In genomic region chr2:11393711-11394236, GRCh38 we compare ENCODE assay signal across 12 cellular contexts. TPM values are rescaled to one million over a fixed set of nuclear protein-coding genes. Genes with fewer than 3 reads are reported as not detected.
DNase-seq lines count a peak whose midpoint lies in the region; ATAC-seq and TF ChIP-seq lines count a peak whose summit lies in the region.
"Had no signal": no experiment of that assay in that cellular context is flagged by ENCODE, and none has a peak within 500 bp of the region (broad histone marks: within the 10 kb centered on the region; RNA-seq: fewer than 3 reads in every experiment).

No MANE protein-coding gene starts in this region.

- H3K9me3 ChIP-seq in lower lobe of right lung (no peaks in the 10 kb centered on the region), stomach (no peaks in the 10 kb centered on the region)
- H3K9me3 ChIP-seq: adrenal gland had no signal

- ATAC-seq in lower lobe of right lung (no peak), HG02938 (IDR thresholded peaks at IDR 0.05; ENCODE audit: unreplicated experiment) (no peak)
- ATAC-seq in activated T-cell treated with anti-CD3 and anti-CD28 coated beads, Interleukin-2, amount 50 U/mL, for 72 hours (replicated peaks in 1 of 2): no peak
- ATAC-seq: natural killer cell had no signal

- H3K36me3 Mint-ChIP-seq in activated T-cell treated with anti-CD3 and anti-CD28 coated beads, Interleukin-2, amount 50 U/mL, for 72 hours (ENCODE audit: insufficient read depth in 2 of 2): no peaks in the 10 kb centered on the region
- H3K36me3 Mint-ChIP-seq: natural killer cell had no signal

- H3K4me1 Mint-ChIP-seq in activated T-cell treated with anti-CD3 and anti-CD28 coated beads, Interleukin-2, amount 50 U/mL, for 72 hours (ENCODE audit: low read depth): no peaks in the 10 kb centered on the region
- H3K4me1 Mint-ChIP-seq: natural killer cell had no signal

- no peak for TF ChIP-seq EP300 in stomach (IDR thresholded peaks at IDR 0.05)

- DNase-seq in HT1080 (ENCODE audit: low read depth) (peak; percentile 59), lower lobe of right lung (no peak), stomach (no peak), EL (no peak)
- DNase-seq in activated T-cell treated with anti-CD3 and anti-CD28 coated beads, Interleukin-2, amount 50 U/mL, for 72 hours: no peak
- no peak for DNase-seq in stimulated activated CD4-positive, alpha-beta T cell treated with anti-CD3 and anti-CD28 coated beads, Interleukin-4, amount 100 ng/mL, for 1 hour
- DNase-seq: adrenal gland; CD4-positive, alpha-beta T cell; natural killer cell; NCI-H510A had no signal

- no peaks in the 10 kb centered on the region for H3K9me3 Mint-ChIP-seq in activated T-cell treated with anti-CD3 and anti-CD28 coated beads, Interleukin-2, amount 50 U/mL, for 72 hours
- H3K9me3 Mint-ChIP-seq: CD4-positive, alpha-beta T cell; natural killer cell had no signal

- WGBS in stomach, 5 donors: 46 to 82% (median 64%) methylated on average over 11 of the region's 11 CpGs

- H3K27me3 ChIP-seq in lower lobe of right lung (ENCODE audit: low read depth): no peaks in the 10 kb centered on the region
- H3K27me3 ChIP-seq in stomach: no peaks in the 10 kb centered on the region
- H3K27me3 ChIP-seq: adrenal gland had no signal

- no peak overlapping the region for H3K4me3 Mint-ChIP-seq in activated T-cell treated with anti-CD3 and anti-CD28 coated beads, Interleukin-2, amount 50 U/mL, for 72 hours
- H3K4me3 Mint-ChIP-seq: CD4-positive, alpha-beta T cell; natural killer cell had no signal

- no peak for TF ChIP-seq POLR2A in stomach (IDR thresholded peaks at IDR 0.05)

- H3K27me3 Mint-ChIP-seq in activated T-cell treated with anti-CD3 and anti-CD28 coated beads, Interleukin-2, amount 50 U/mL, for 72 hours (ENCODE audit: low read depth): no peaks in the 10 kb centered on the region
- H3K27me3 Mint-ChIP-seq: CD4-positive, alpha-beta T cell had no signal

- H3K4me3 ChIP-seq in lower lobe of right lung (no peak overlapping the region), stomach (peak overlapping the region in 1 of 4 donors; percentile 11)
- H3K4me3 ChIP-seq: adrenal gland had no signal

- intact Hi-C loops in lower lobe of right lung (cut with DNase I): no loop called here
- intact Hi-C loops in stomach (cut with DNase I; ENCODE audit: low total_unique reads): no loop called here

- H3K27ac ChIP-seq in cingulate gyrus (ENCODE audit: low read depth, low read length) (peak overlapping the region; percentile 76), lower lobe of right lung (peak overlapping the region; percentile 50), stomach (peak overlapping the region; percentile 66 to 81 (median 73))

- H3K36me3 ChIP-seq in lower lobe of right lung (no peaks in the 10 kb centered on the region), stomach (no peaks in the 10 kb centered on the region)
- H3K36me3 ChIP-seq: adrenal gland had no signal

- no peak overlapping the region for H3K27ac Mint-ChIP-seq in activated T-cell treated with anti-CD3 and anti-CD28 coated beads, Interleukin-2, amount 50 U/mL, for 72 hours
- H3K27ac Mint-ChIP-seq: CD4-positive, alpha-beta T cell; natural killer cell had no signal

- H3K4me1 ChIP-seq in lower lobe of right lung (peaks cover 37% of the 10 kb centered on the region), stomach (peaks cover 25 to 66% (median 41%) of the 10 kb centered on the region in 4 donors)
- H3K4me1 ChIP-seq: adrenal gland had no signal

- TF ChIP-seq CTCF in lower lobe of right lung (IDR thresholded peaks at IDR 0.05) (no peak), stomach (IDR thresholded peaks at IDR 0.05) (no peak)

RNA-seq across cellular contexts. Expression of gene ROCK2, which starts 49.3 kb away (rescaled TPM):
- total RNA-seq in HT1080 (2014; rRNA removed; shearing (Covaris generic)): 19.5 and 20.6 TPM in 2 replicates
- polyA plus RNA-seq in HT1080 (2015; cell fraction: cytosol; rRNA removed): 9.9 and 14.0 TPM in 2 replicates
- 14.3 and 14.6 TPM in 2 replicates for polyA plus RNA-seq in HT1080 (2015; cell fraction: nucleus; rRNA removed)
- total RNA-seq in lower lobe of right lung (54.3 TPM), stomach (100 to 1,000 TPM in 1 of 5 donors, 10 to 100 TPM in 4; 31.6 to 113 (median 54.3) TPM)
- polyA plus RNA-seq in stomach: 10 to 100 TPM in 1 of 3 donors, 1 to 10 TPM in 2; 5.6 to 10.7 (median 7.7) TPM
- total RNA-seq in activated T-cell treated with anti-CD3 and anti-CD28 coated beads, Interleukin-2, amount 50 U/mL, for 72 hours: 10 to 100 TPM; 14.7 to 15.3 TPM
